ENCODE assay signal across 24 cellular contexts in genomic region chr10:48947690-48948418, GRCh38. TPM values are rescaled to one million over a fixed set of nuclear protein-coding genes. Genes with fewer than 3 reads are reported as not detected.
"Had no signal": no experiment of that assay in that cellular context is flagged by ENCODE, and none has a peak within 500 bp of the region (broad histone marks: within the 10 kb centered on the region; RNA-seq: fewer than 3 reads in every experiment).

No MANE protein-coding gene starts in this region.

- H3K36me3 ChIP-seq: Peyer's patch had no signal

- H3K27ac ChIP-seq: Peyer's patch, RWPE1 had no signal

- ATAC-seq: activated T-cell treated with anti-CD3 and anti-CD28 coated beads, Interleukin-2, amount 50 U/mL, for 4 hours; T-helper 17 cell had no signal

- H3K27me3 ChIP-seq: Peyer's patch had no signal

- H3K4me3 ChIP-seq: Peyer's patch had no signal

- H3K9me3 ChIP-seq: Peyer's patch had no signal

- DNase-seq: activated CD4-positive, alpha-beta memory T cell treated with anti-CD3 and anti-CD28 coated beads for 36 hours; activated CD4-positive, alpha-beta T cell treated with anti-CD3 and anti-CD28 coated beads, Interleukin-2, amount 10 ng/mL, durations not matched to agents 7 days and 5 days; activated CD4-positive, CD25-positive, alpha-beta regulatory T cell; activated CD8-positive, alpha-beta memory T cell treated with anti-CD3 and anti-CD28 coated beads for 24 hours; activated gamma-delta T cell treated with Interleukin-2 at 50 U/mL for 16 hours; activated naive CD4-positive, alpha-beta T cell treated with anti-CD3 and anti-CD28 coated beads, Interleukin-2, amount 10 ng/mL, durations not matched to agents 7 days and 5 days; activated naive CD8-positive, alpha-beta T cell treated with anti-CD3 and anti-CD28 coated beads for 36 hours; activated T-cell treated with anti-CD3 and anti-CD28 coated beads, Interleukin-2, amount 50 U/mL, for 4 hours; IMR-90; Kasumi-1; KBM-7; NCI-H1048; NCI-H146; NCI-H187 treated with DMSO at 0.1 percent for 48 hours; NCI-H2081 treated with DMSO at 0.1 percent for 48 hours; NCI-H446; NCI-H524; SHP77; T-helper 17 cell; T-helper 9 cell had no signal

RNA-seq across cellular contexts. Expression of gene LRRC18, which starts 8.2 kb away (rescaled TPM):
- total RNA-seq: activated CD4-positive, alpha-beta memory T cell treated with anti-CD3 and anti-CD28 coated beads for 36 hours; activated CD4-positive, alpha-beta T cell treated with anti-CD3 and anti-CD28 coated beads, Interleukin-2, amount 10 ng/mL, durations not matched to agents 7 days and 5 days; activated naive CD8-positive, alpha-beta T cell treated with anti-CD3 and anti-CD28 coated beads for 36 hours; activated T-cell treated with anti-CD3 and anti-CD28 coated beads, Interleukin-2, amount 50 U/mL, for 4 hours; IMR-90; SK-MEL-5; T-helper 17 cell had no signal
- polyA plus RNA-seq: adipose tissue, IMR-90 had no signal
